Comparison of ENCODE assay signal across 1 cellular context in the genomic region with DNA sequence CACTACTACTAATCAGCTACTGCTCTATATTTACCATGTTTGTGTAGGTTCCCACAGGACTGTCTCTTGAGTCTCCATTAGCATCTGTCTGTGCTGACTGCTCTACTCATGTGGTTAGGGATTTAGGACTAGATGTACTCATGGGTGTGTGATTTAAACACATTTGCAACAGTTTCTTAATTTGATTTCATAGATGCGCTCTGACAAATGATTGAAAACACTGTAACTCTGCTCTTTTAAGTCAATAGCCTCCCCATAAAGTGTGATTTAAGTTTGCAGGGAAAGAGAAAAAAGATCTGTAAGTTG.
TF ChIP-seq lines count a peak whose summit lies in the region.

No MANE protein-coding gene starts in this region.

TF ChIP-seq in H1, 55 proteins besides CTCF, POLR2A, EP300 and RAD21 (continued from another document):
- no peak for TF ChIP-seq E2F6 (IDR thresholded peaks at IDR 0.05)
- no peak for TF ChIP-seq JUN (IDR thresholded peaks at IDR 0.05; ENCODE audit: low read depth, low read length)
- no peak for TF ChIP-seq BCL11A (IDR thresholded peaks at IDR 0.05; ENCODE audit: low read depth in 2 of 2, low read length in 2 of 2)
- no peak for TF ChIP-seq SRF (IDR thresholded peaks at IDR 0.05; ENCODE audit: low read depth, low read length)
- no peak for TF ChIP-seq KDM1A (IDR thresholded peaks at IDR 0.05; ENCODE audit: borderline replicate concordance, low read length)
- TF ChIP-seq BRCA1 (IDR thresholded peaks at IDR 0.05; ENCODE audit: low read depth, low read length), result no peak
- TF ChIP-seq TCF12 (IDR thresholded peaks at IDR 0.05; ENCODE audit: low read depth, low read length), result no peak
- TF ChIP-seq, protein P1, sequence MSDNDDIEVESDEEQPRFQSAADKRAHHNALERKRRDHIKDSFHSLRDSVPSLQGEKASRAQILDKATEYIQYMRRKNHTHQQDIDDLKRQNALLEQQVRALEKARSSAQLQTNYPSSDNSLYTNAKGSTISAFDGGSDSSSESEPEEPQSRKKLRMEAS (IDR thresholded peaks at IDR 0.05), result no peak
- TF ChIP-seq HDAC2 (IDR thresholded peaks at IDR 0.05; ENCODE audit: borderline replicate concordance in 1 of 2, low read depth in 2 of 2, low read length in 2 of 2), result no peak
- no peak for TF ChIP-seq RNF2 (IDR thresholded peaks at IDR 0.05; ENCODE audit: borderline replicate concordance, low read depth, low read length, missing control alignments, poor library complexity, severe bottlenecking)
- no peak for TF ChIP-seq CHD1 (IDR thresholded peaks at IDR 0.05; ENCODE audit: low read depth, low read length)
- no peak for TF ChIP-seq KDM4A (IDR thresholded peaks at IDR 0.05; ENCODE audit: low read depth, low read length, severe bottlenecking)
- no peak for TF ChIP-seq SUZ12 (IDR thresholded peaks at IDR 0.05; ENCODE audit: low read length)
